In the genomic region with DNA sequence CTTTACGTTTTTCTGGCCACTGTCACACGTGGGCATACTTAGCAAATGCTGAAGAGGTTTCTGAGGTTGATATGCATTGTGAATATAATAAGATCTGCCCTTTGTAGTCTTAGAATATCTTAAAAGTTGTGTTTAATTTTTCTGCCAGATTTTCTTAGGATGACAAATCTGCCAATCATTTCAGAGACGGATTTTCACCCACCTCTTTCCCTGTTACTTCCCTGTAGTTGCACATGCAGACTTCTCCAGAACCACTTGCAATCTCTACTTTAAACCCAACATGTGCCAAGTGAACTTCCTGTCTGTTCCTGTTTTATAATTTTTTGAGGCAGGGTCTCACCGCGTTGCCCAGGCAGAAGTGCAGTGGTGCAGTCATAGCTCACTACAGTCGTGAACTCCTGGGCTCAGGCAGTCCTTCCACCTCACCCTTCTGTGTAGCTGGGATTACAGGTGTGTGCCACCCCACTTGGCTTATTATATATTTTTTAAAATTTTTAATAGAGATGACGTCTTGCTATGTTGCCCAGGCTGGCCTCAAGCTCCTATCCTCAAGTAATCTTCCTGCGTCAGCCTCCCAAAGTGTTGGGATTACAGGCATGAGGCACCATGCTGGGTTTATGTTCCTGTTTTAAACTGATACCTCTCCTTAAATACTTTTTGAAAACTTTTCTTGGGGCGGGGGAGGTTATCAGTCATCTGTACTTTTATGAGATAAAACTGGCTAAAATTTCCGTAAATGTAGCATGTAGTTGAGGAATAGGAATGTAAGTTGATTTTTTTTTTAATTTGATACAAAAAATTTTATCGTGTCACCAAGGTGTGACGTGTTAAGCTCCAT, we compare ENCODE assay signal across 13 cellular contexts. TPM values are rescaled to one million over a fixed set of nuclear protein-coding genes. Genes with fewer than 3 reads are reported as not detected.
DNase-seq lines count a peak whose midpoint lies in the region; ATAC-seq, FAIRE-seq and TF ChIP-seq lines count a peak whose summit lies in the region.
"Had no signal": no experiment of that assay in that cellular context is flagged by ENCODE, and none has a peak within 500 bp of the region (broad histone marks: within the 10 kb centered on the region; RNA-seq: fewer than 3 reads in every experiment).

No MANE protein-coding gene starts in this region.

- peaks cover 19 to 33% of the 10 kb centered on the region in 2 donors for H3K4me1 ChIP-seq in kidney (ENCODE audit: control insufficient read depth in 1 of 2, insufficient read depth in 1 of 2, low read depth in 1 of 2, low read length in 2 of 2)
- H3K4me1 ChIP-seq: prostate gland had no signal

- intact Hi-C loops in kidney (cut with DNase I): no loop called here

- H3K9ac ChIP-seq in kidney (ENCODE audit: low read length in 2 of 2): no peak overlapping the region

- no peaks in the 10 kb centered on the region for H3K9me3 Mint-ChIP-seq in activated T-cell treated with anti-CD3 and anti-CD28 coated beads, Interleukin-2, amount 50 U/mL, for 72 hours
- H3K9me3 Mint-ChIP-seq in activated CD8-positive, alpha-beta T cell treated with anti-CD3 and anti-CD28 coated beads, Interleukin-2, amount 10 ng/mL, durations not matched to agents 7 days and 5 days (ENCODE audit: insufficient read depth): no peaks in the 10 kb centered on the region
- H3K9me3 Mint-ChIP-seq in stimulated activated naive CD8-positive, alpha-beta T cell treated with anti-CD3 and anti-CD28 coated beads, Interleukin-15, amount 100 ng/mL, for 72 hours: no peaks in the 10 kb centered on the region

- H3K27ac Mint-ChIP-seq in activated T-cell treated with anti-CD3 and anti-CD28 coated beads, Interleukin-2, amount 50 U/mL, for 72 hours: peak overlapping the region; percentile 24
- peak overlapping the region; percentile 27 for H3K27ac Mint-ChIP-seq in activated CD8-positive, alpha-beta T cell treated with anti-CD3 and anti-CD28 coated beads, Interleukin-2, amount 10 ng/mL, durations not matched to agents 7 days and 5 days
- H3K27ac Mint-ChIP-seq in stimulated activated naive CD8-positive, alpha-beta T cell treated with anti-CD3 and anti-CD28 coated beads, Interleukin-15, amount 100 ng/mL, for 72 hours: peak overlapping the region in 1 of 2 donors; percentile 6

- DNase-seq in activated T-cell treated with anti-CD3 and anti-CD28 coated beads, Interleukin-2, amount 50 U/mL, for 72 hours: no peak
- no peak for DNase-seq in activated T-cell treated with anti-CD3 and anti-CD28 coated beads, Interleukin-2, amount 50 U/mL, for 1 hour
- DNase-seq in activated CD8-positive, alpha-beta T cell treated with anti-CD3 and anti-CD28 coated beads, Interleukin-2, amount 10 ng/mL, durations not matched to agents 7 days and 5 days: no peak
- DNase-seq in kidney (no peak), omental fat pad (ENCODE audit: low spot score) (no peak), cerebellar nuclear complex (lab: John Stamatoyannopoulos, UW) (no peak), superior temporal gyrus (ENCODE audit: extremely low spot score) (no peak)
- DNase-seq in stimulated activated naive CD8-positive, alpha-beta T cell treated with anti-CD3 and anti-CD28 coated beads, Interleukin-15, amount 100 ng/mL, for 72 hours: no peak
- DNase-seq: left cardiac atrium, MG63 had no signal

- no peak for ATAC-seq in activated T-cell treated with anti-CD3 and anti-CD28 coated beads, Interleukin-2, amount 50 U/mL, for 72 hours (replicated peaks in 1 of 2)
- ATAC-seq in activated CD8-positive, alpha-beta T cell treated with anti-CD3 and anti-CD28 coated beads, Interleukin-2, amount 10 ng/mL, durations not matched to agents 7 days and 5 days: no peak
- ATAC-seq in stimulated activated naive CD8-positive, alpha-beta T cell treated with anti-CD3 and anti-CD28 coated beads, Interleukin-15, amount 100 ng/mL, for 72 hours: no peak
- ATAC-seq in omental fat pad (ENCODE audit: low FRiP score): no peak
- ATAC-seq: left cardiac atrium had no signal

- POLR2A ChIA-PET in activated CD8-positive, alpha-beta T cell treated with anti-CD3 and anti-CD28 coated beads, Interleukin-2, amount 10 ng/mL, durations not matched to agents 7 days and 5 days (lab: Charles Lee): interaction anchor here (4.9 kb wide), 1 partner anchor 9 kb away, joined by 69 read pairs; no protein-coding TSS in a partner anchor

- H3K4me3 ChIP-seq in kidney (ENCODE audit: low read length in 2 of 2): peak overlapping the region; percentile 28 to 59
- H3K4me3 ChIP-seq: MG63, prostate gland had no signal

- H3K36me3 Mint-ChIP-seq in activated T-cell treated with anti-CD3 and anti-CD28 coated beads, Interleukin-2, amount 50 U/mL, for 72 hours (ENCODE audit: insufficient read depth in 2 of 2): peaks cover 0 to 2% of the 10 kb centered on the region in 2 donors
- peaks cover 22% of the 10 kb centered on the region for H3K36me3 Mint-ChIP-seq in activated CD8-positive, alpha-beta T cell treated with anti-CD3 and anti-CD28 coated beads, Interleukin-2, amount 10 ng/mL, durations not matched to agents 7 days and 5 days (ENCODE audit: low read depth)

- peak overlapping the region; percentile 25 to 60 for H3K4me3 Mint-ChIP-seq in activated T-cell treated with anti-CD3 and anti-CD28 coated beads, Interleukin-2, amount 50 U/mL, for 72 hours
- H3K4me3 Mint-ChIP-seq in activated CD8-positive, alpha-beta T cell treated with anti-CD3 and anti-CD28 coated beads, Interleukin-2, amount 10 ng/mL, durations not matched to agents 7 days and 5 days: peak overlapping the region; percentile 29
- peak overlapping the region; percentile 66 to 97 for H3K4me3 Mint-ChIP-seq in stimulated activated naive CD8-positive, alpha-beta T cell treated with anti-CD3 and anti-CD28 coated beads, Interleukin-15, amount 100 ng/mL, for 72 hours

- H3K36me3 ChIP-seq in kidney (ENCODE audit: control insufficient read depth in 1 of 2, insufficient read depth in 2 of 2, low read length in 2 of 2): no peaks in the 10 kb centered on the region
- H3K36me3 ChIP-seq: MG63, prostate gland, thoracic aorta had no signal

- CTCF ChIA-PET in activated CD8-positive, alpha-beta T cell treated with anti-CD3 and anti-CD28 coated beads, Interleukin-2, amount 10 ng/mL, durations not matched to agents 7 days and 5 days (lab: Charles Lee): interaction anchor here (0.7 kb wide), 1 partner anchor 10 kb away, joined by 3 read pairs; no protein-coding TSS in a partner anchor

- peaks cover 65% of the 10 kb centered on the region for H3K4me1 Mint-ChIP-seq in activated T-cell treated with anti-CD3 and anti-CD28 coated beads, Interleukin-2, amount 50 U/mL, for 72 hours (ENCODE audit: low read depth)
- H3K4me1 Mint-ChIP-seq in activated CD8-positive, alpha-beta T cell treated with anti-CD3 and anti-CD28 coated beads, Interleukin-2, amount 10 ng/mL, durations not matched to agents 7 days and 5 days (ENCODE audit: low read depth): peaks cover 65% of the 10 kb centered on the region
- peaks cover 69% of the 10 kb centered on the region for H3K4me1 Mint-ChIP-seq in stimulated activated naive CD8-positive, alpha-beta T cell treated with anti-CD3 and anti-CD28 coated beads, Interleukin-15, amount 100 ng/mL, for 72 hours

- peak overlapping the region in 1 of 2 donors; percentile 36 for H3K27ac ChIP-seq in kidney (ENCODE audit: low read depth in 2 of 2, low read length in 2 of 2)
- H3K27ac ChIP-seq: prostate gland, thoracic aorta had no signal

- H3K27me3 Mint-ChIP-seq in activated T-cell treated with anti-CD3 and anti-CD28 coated beads, Interleukin-2, amount 50 U/mL, for 72 hours (ENCODE audit: low read depth): no peaks in the 10 kb centered on the region
- peaks cover 4% of the 10 kb centered on the region for H3K27me3 Mint-ChIP-seq in activated CD8-positive, alpha-beta T cell treated with anti-CD3 and anti-CD28 coated beads, Interleukin-2, amount 10 ng/mL, durations not matched to agents 7 days and 5 days (ENCODE audit: low read depth)
- H3K27me3 Mint-ChIP-seq in stimulated activated naive CD8-positive, alpha-beta T cell treated with anti-CD3 and anti-CD28 coated beads, Interleukin-15, amount 100 ng/mL, for 72 hours: no peaks in the 10 kb centered on the region

- no peak for FAIRE-seq in kidney (lab: Jason Lieb, UNC)
- FAIRE-seq: RCC 7860 had no signal

- H3K9me3 ChIP-seq in kidney (ENCODE audit: control insufficient read depth in 1 of 2, low read length in 2 of 2): no peaks in the 10 kb centered on the region
- H3K9me3 ChIP-seq: MG63, prostate gland, thoracic aorta had no signal

- TF ChIP-seq CTCF in kidney (IDR thresholded peaks at IDR 0.05; ENCODE audit: borderline replicate concordance, extremely low read depth, insufficient read depth) (no peak), omental fat pad (IDR thresholded peaks at IDR 0.05) (no peak)

RNA-seq across cellular contexts. Expression of a gene that starts 2.7 kb away (rescaled TPM):
- 10 to 100 TPM; 68.9 to 83.6 TPM for total RNA-seq in activated T-cell treated with anti-CD3 and anti-CD28 coated beads, Interleukin-2, amount 50 U/mL, for 72 hours
- 10 to 100 TPM; 57.4 to 59.8 TPM for total RNA-seq in activated CD8-positive, alpha-beta T cell treated with anti-CD3 and anti-CD28 coated beads, Interleukin-2, amount 10 ng/mL, durations not matched to agents 7 days and 5 days
- 88.6 TPM for total RNA-seq in kidney
- polyA plus RNA-seq in kidney (ENCODE audit: insufficient read depth, low read depth, low replicate concordance): 23.7 TPM
- total RNA-seq in omental fat pad: 100 to 1,000 TPM in 3 of 4 donors, 10 to 100 TPM in 1; 69.9 to 131 (median 110) TPM

Comparison
In these comparisons a context has a peak if more than half of its experiments do, and no peak if none do; other contexts are left out.
1. H3K4me3 Mint-ChIP-seq: peak in every context shown above with its lines; median percentile 82 in stimulated activated naive CD8-positive, alpha-beta T cell treated with anti-CD3 and anti-CD28 coated beads, Interleukin-15, amount 100 ng/mL, for 72 hours; 42 in activated T-cell treated with anti-CD3 and anti-CD28 coated beads, Interleukin-2, amount 50 U/mL, for 72 hours; 29 in activated CD8-positive, alpha-beta T cell treated with anti-CD3 and anti-CD28 coated beads, Interleukin-2, amount 10 ng/mL, durations not matched to agents 7 days and 5 days.